Comparison of ENCODE assay signal across 28 cellular contexts in the genomic region with DNA sequence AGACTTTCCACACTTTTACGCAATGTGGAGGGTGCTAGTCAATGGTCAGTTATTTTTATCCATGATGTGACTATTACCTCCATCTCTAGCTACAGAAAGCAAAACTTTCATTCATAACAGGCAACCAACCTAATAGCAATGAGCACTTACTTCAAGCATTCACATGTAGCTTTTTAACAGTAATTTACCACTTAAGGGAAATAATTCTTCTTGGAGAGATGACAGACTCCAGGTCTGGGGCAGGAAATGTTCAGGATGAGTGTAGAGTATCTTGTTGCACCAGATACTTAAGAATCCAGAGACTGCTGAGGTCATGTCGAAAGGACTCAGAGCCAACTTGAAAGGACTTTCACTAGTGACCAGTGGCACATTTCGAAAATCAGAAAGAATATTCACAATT.
DNase-seq lines count a peak whose midpoint lies in the region; ATAC-seq, FAIRE-seq and TF ChIP-seq lines count a peak whose summit lies in the region.
"Had no signal": no experiment of that assay in that cellular context is flagged by ENCODE, and none has a peak within 500 bp of the region (broad histone marks: within the 10 kb centered on the region; RNA-seq: fewer than 3 reads in every experiment).

No MANE protein-coding gene starts in this region.

- TF ChIP-seq EP300 in A549 (IDR thresholded peaks at IDR 0.05): no peak

- FAIRE-seq in A549 (lab: Jason Lieb, UNC): peak; percentile 59
- FAIRE-seq: GM12892, GM19239 had no signal

- no peak overlapping the region for H3K4me2 ChIP-seq in A549
- H3K4me2 ChIP-seq: BLaER1 treated with 17β-estradiol and CSF1 and Interleukin-3, amounts not matched to agents 10 nM and 100 nM; KMS-11 had no signal

- DNase-seq in A549 (ENCODE audit: low read depth in 1 of 2, low spot score in 1 of 2) (no peak), ELR (ENCODE audit: low read depth) (peak; percentile 42), myocyte (ENCODE audit: low read depth) (peak; percentile 2), NOMO-1 treated with DMSO at 0.1 percent for 48 hours (lab: John Stamatoyannopoulos, UW; ENCODE audit: unreplicated experiment) (no peak), hypothalamus (lab: John Stamatoyannopoulos, UW) (no peak)
- DNase-seq: AML-193; CD4-positive, alpha-beta T cell; COR-L47; DMS79; MM.1S; NCI-H1092; NCI-H1417 treated with DMSO at 0.1 percent for 48 hours; NCI-H187 treated with DMSO at 0.1 percent for 48 hours; NCI-H2171 treated with DMSO at 0.1 percent for 48 hours; NCI-H446; NCI-H524 treated with DMSO at 0.1 percent for 48 hours; NCI-H774; SHP77; SW 1271 had no signal

- no peak for TF ChIP-seq CTCF in A549 (IDR thresholded peaks at IDR 0.05)

- no peak overlapping the region for H3K4me3 ChIP-seq in A549
- H3K4me3 ChIP-seq: BLaER1 treated with 17β-estradiol and CSF1 and Interleukin-3, amounts not matched to agents 10 nM and 100 nM had no signal

- CTCF ChIA-PET in A549 (lab: Yijun Ruan, JAX): no interaction called here

- TF ChIP-seq RAD21 in A549 (conservative IDR thresholded peaks at IDR 0.05 in 1 of 2, IDR thresholded peaks at IDR 0.05 in 1 of 2): no peak

- no peak for TF ChIP-seq POLR2A in A549 (IDR thresholded peaks at IDR 0.05; ENCODE audit: low read length)

- H3K4me1 ChIP-seq in A549: no peaks in the 10 kb centered on the region
- H3K4me1 ChIP-seq: BLaER1 treated with 17β-estradiol and CSF1 and Interleukin-3, amounts not matched to agents 10 nM and 100 nM had no signal

- POLR2A ChIA-PET in A549 (lab: Yijun Ruan, JAX): no interaction called here

- no peak overlapping the region for H3K27ac ChIP-seq in A549
- H3K27ac ChIP-seq: BLaER1 treated with 17β-estradiol and CSF1 and Interleukin-3, amounts not matched to agents 10 nM and 100 nM; HL-60; KMS-11; RWPE1 had no signal

- no peaks in the 10 kb centered on the region for H3K9me3 ChIP-seq in A549
- H3K9me3 ChIP-seq: BLaER1 treated with 17β-estradiol and CSF1 and Interleukin-3, amounts not matched to agents 10 nM and 100 nM had no signal

- WGBS in A549 (ENCODE audit: missing lambda C conversion rate): 35% methylated on average over 3 of the region's 3 CpGs

- ATAC-seq in A549 (no peak), SK-N-SH treated with all-trans-retinoic acid at 6 μM for 48 hours (peak; percentile 92), HG03280 (IDR thresholded peaks at IDR 0.05; ENCODE audit: unreplicated experiment) (no peak)
- ATAC-seq: HCT116 had no signal

TF ChIP-seq in A549, 52 proteins besides CTCF, POLR2A, EP300 and RAD21:
- TF ChIP-seq KDM1A (IDR thresholded peaks at IDR 0.05; ENCODE audit: low read depth) (no peak), FOSL2 (IDR thresholded peaks at IDR 0.05) (no peak), FOSL2 (CRISPR knock-in tag; IDR thresholded peaks at IDR 0.05) (no peak), ESRRA (IDR thresholded peaks at IDR 0.05; ENCODE audit: borderline replicate concordance, low read length) (no peak), ZSCAN20 (CRISPR knock-in tag; IDR thresholded peaks at IDR 0.05) (no peak), ZFP36 (IDR thresholded peaks at IDR 0.05; ENCODE audit: borderline replicate concordance, partially characterized antibody) (no peak), MAZ (IDR thresholded peaks at IDR 0.05; ENCODE audit: borderline replicate concordance, low read depth, low read length) (no peak), SMC3 (IDR thresholded peaks at IDR 0.05) (no peak), FOXS1 (CRISPR knock-in tag; IDR thresholded peaks at IDR 0.05) (no peak)

TF ChIP-seq in SK-N-SH treated with all-trans-retinoic acid at 6 μM for 48 hours, 23 proteins besides CTCF, POLR2A, EP300 and RAD21:
- TF ChIP-seq, protein P1, sequence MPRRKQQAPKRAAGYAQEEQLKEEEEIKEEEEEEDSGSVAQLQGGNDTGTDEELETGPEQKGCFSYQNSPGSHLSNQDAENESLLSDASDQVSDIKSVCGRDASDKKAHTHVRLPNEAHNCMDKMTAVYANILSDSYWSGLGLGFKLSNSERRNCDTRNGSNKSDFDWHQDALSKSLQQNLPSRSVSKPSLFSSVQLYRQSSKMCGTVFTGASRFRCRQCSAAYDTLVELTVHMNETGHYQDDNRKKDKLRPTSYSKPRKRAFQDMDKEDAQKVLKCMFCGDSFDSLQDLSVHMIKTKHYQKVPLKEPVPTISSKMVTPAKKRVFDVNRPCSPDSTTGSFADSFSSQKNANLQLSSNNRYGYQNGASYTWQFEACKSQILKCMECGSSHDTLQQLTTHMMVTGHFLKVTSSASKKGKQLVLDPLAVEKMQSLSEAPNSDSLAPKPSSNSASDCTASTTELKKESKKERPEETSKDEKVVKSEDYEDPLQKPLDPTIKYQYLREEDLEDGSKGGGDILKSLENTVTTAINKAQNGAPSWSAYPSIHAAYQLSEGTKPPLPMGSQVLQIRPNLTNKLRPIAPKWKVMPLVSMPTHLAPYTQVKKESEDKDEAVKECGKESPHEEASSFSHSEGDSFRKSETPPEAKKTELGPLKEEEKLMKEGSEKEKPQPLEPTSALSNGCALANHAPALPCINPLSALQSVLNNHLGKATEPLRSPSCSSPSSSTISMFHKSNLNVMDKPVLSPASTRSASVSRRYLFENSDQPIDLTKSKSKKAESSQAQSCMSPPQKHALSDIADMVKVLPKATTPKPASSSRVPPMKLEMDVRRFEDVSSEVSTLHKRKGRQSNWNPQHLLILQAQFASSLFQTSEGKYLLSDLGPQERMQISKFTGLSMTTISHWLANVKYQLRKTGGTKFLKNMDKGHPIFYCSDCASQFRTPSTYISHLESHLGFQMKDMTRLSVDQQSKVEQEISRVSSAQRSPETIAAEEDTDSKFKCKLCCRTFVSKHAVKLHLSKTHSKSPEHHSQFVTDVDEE (CRISPR knock-in tag; IDR thresholded peaks at IDR 0.05): no peak
- TF ChIP-seq, protein P2, sequence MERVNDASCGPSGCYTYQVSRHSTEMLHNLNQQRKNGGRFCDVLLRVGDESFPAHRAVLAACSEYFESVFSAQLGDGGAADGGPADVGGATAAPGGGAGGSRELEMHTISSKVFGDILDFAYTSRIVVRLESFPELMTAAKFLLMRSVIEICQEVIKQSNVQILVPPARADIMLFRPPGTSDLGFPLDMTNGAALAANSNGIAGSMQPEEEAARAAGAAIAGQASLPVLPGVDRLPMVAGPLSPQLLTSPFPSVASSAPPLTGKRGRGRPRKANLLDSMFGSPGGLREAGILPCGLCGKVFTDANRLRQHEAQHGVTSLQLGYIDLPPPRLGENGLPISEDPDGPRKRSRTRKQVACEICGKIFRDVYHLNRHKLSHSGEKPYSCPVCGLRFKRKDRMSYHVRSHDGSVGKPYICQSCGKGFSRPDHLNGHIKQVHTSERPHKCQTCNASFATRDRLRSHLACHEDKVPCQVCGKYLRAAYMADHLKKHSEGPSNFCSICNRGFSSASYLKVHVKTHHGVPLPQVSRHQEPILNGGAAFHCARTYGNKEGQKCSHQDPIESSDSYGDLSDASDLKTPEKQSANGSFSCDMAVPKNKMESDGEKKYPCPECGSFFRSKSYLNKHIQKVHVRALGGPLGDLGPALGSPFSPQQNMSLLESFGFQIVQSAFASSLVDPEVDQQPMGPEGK (CRISPR knock-in tag; IDR thresholded peaks at IDR 0.05; ENCODE audit: borderline replicate concordance): peak; percentile 77; the same call in 1 of the 2 replicates
- TF ChIP-seq ZFP3 (CRISPR knock-in tag; IDR thresholded peaks at IDR 0.05): no peak
- no peak for TF ChIP-seq PPARA (CRISPR knock-in tag; IDR thresholded peaks at IDR 0.05; ENCODE audit: borderline replicate concordance)
- TF ChIP-seq ZC3H10 (CRISPR knock-in tag; IDR thresholded peaks at IDR 0.05): peak; percentile 93
- TF ChIP-seq RARB (CRISPR knock-in tag; IDR thresholded peaks at IDR 0.05): peak; percentile 93
- peak; percentile 99 for TF ChIP-seq TOX (CRISPR knock-in tag; IDR thresholded peaks at IDR 0.05; ENCODE audit: borderline replicate concordance)
- TF ChIP-seq ISL1 (CRISPR knock-in tag; IDR thresholded peaks at IDR 0.05): peak; percentile 98
- TF ChIP-seq TCF4 (CRISPR knock-in tag; IDR thresholded peaks at IDR 0.05; ENCODE audit: borderline replicate concordance): no peak
- no peak for TF ChIP-seq CSDC2 (CRISPR knock-in tag; IDR thresholded peaks at IDR 0.05)
- TF ChIP-seq ARNTL (CRISPR knock-in tag; IDR thresholded peaks at IDR 0.05; ENCODE audit: borderline replicate concordance, low read depth): no peak
- TF ChIP-seq, protein P3, sequence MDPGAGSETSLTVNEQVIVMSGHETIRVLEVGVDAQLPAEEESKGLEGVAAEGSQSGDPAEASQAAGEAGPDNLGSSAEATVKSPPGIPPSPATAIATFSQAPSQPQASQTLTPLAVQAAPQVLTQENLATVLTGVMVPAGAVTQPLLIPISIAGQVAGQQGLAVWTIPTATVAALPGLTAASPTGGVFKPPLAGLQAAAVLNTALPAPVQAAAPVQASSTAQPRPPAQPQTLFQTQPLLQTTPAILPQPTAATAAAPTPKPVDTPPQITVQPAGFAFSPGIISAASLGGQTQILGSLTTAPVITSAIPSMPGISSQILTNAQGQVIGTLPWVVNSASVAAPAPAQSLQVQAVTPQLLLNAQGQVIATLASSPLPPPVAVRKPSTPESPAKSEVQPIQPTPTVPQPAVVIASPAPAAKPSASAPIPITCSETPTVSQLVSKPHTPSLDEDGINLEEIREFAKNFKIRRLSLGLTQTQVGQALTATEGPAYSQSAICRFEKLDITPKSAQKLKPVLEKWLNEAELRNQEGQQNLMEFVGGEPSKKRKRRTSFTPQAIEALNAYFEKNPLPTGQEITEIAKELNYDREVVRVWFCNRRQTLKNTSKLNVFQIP (CRISPR knock-in tag; IDR thresholded peaks at IDR 0.05; ENCODE audit: borderline replicate concordance, low read depth): peak; percentile 84; the same call in 1 of the 2 replicates
- no peak for TF ChIP-seq BACH2 (CRISPR knock-in tag; IDR thresholded peaks at IDR 0.05; ENCODE audit: borderline replicate concordance)

Comparison
In these comparisons a context has a peak if more than half of its experiments do, and no peak if none do; other contexts are left out.
1. DNase-seq: peak in ELR (single experiment) and myocyte (single experiment); none in A549 (0 of 2), NOMO-1 treated with DMSO at 0.1 percent for 48 hours (single experiment) and hypothalamus (0 of 51).